ENCODE assay signal across 10 cellular contexts in the genomic region with DNA sequence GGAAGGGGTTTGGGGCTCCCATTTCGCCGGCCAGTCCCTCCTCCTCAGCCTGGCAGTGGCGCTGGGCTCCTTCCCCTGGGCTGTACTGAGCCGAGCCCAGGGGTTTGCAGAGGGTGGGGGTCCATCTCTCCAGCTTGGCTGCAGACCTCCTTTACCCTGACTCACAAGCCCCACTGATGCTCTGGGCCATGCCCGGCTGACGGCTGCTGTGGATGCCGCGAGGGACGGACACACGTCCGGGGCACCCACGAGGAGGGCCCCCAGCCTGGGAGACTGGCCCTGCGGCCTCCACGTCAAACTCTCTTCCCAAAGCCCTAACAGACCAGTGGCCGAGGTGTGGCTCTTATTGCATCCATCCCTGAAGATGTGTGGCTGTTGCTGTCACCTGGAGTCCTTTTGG. TPM values are rescaled to one million over a fixed set of nuclear protein-coding genes. Genes with fewer than 3 reads are reported as not detected.
"Had no signal": no experiment of that assay in that cellular context is flagged by ENCODE, and none has a peak within 500 bp of the region (broad histone marks: within the 10 kb centered on the region; RNA-seq: fewer than 3 reads in every experiment).

No MANE protein-coding gene starts in this region.

- DNase-seq: activated CD4-positive, alpha-beta memory T cell treated with anti-CD3 and anti-CD28 coated beads for 36 hours; activated CD4-positive, alpha-beta T cell treated with anti-CD3 and anti-CD28 coated beads for 36 hours; activated CD8-positive, alpha-beta memory T cell treated with anti-CD3 and anti-CD28 coated beads, Interleukin-2, amount 10 ng/mL, durations not matched to agents 7 days and 5 days; activated effector memory CD4-positive, alpha-beta T cell treated with anti-CD3 and anti-CD28 coated beads, Interleukin-2, amount 50 U/mL, for 16 hours; activated T-cell treated with anti-CD3 and anti-CD28 coated beads, Interleukin-2, amount 50 U/mL, for 4 hours; effector memory CD4-positive, alpha-beta T cell; mesendoderm; T-helper 17 cell had no signal

- ATAC-seq: activated CD4-positive, alpha-beta T cell treated with anti-CD3 and anti-CD28 coated beads for 36 hours; activated CD8-positive, alpha-beta memory T cell treated with anti-CD3 and anti-CD28 coated beads, Interleukin-2, amount 10 ng/mL, durations not matched to agents 7 days and 5 days; activated T-cell treated with anti-CD3 and anti-CD28 coated beads, Interleukin-2, amount 50 U/mL, for 4 hours; stimulated activated memory B cell treated with anti-CD40 and anti-IgM and Interleukin-4, amounts not matched to agents 10 μg/mL and 1 μg/mL and 100 μg/mL, for 72 hours; T-helper 17 cell had no signal

- H3K4me3 ChIP-seq: psoas muscle had no signal

- H3K4me1 ChIP-seq: psoas muscle had no signal

- H3K9me3 ChIP-seq: psoas muscle had no signal

- H3K27ac ChIP-seq: psoas muscle had no signal

RNA-seq across cellular contexts. Expression of a gene that starts 14.7 kb away (rescaled TPM):
- total RNA-seq: activated CD4-positive, alpha-beta memory T cell treated with anti-CD3 and anti-CD28 coated beads for 36 hours; activated CD4-positive, alpha-beta T cell treated with anti-CD3 and anti-CD28 coated beads for 36 hours; activated CD8-positive, alpha-beta memory T cell treated with anti-CD3 and anti-CD28 coated beads, Interleukin-2, amount 10 ng/mL, durations not matched to agents 7 days and 5 days; T-helper 17 cell had no signal
